17 cellular contexts compared by ENCODE assay signal in the genomic region with DNA sequence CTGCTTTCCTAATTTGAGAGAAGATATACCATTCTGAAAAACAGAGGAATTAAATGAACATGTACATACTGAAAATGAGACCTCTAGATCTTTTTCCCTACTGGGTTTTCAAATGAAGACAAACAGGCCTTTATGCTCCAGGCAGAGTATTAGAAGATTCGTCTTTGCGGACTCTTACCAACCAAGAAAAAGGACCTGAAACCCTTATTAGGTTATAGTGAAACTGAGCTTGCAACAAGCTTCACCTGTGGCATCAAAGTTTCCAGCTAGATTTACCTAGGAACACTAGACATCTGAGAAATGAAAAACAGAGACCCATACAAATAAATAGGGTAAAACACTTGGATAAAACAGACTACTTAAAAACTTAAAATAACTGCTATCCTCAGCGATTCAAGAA.
"Had no signal": no experiment of that assay in that cellular context is flagged by ENCODE, and none has a peak within 500 bp of the region (broad histone marks: within the 10 kb centered on the region; RNA-seq: fewer than 3 reads in every experiment).

No MANE protein-coding gene starts in this region.

- H3K27me3 ChIP-seq: neural progenitor cell, right lobe of liver, stomach, testis, upper lobe of left lung had no signal

- H3K4me3 Mint-ChIP-seq: activated B cell treated with CpG ODN at 0.5 μM for 24 hours; activated naive CD8-positive, alpha-beta T cell; brain; effector memory CD8-positive, alpha-beta T cell; naive B cell; neural progenitor cell had no signal

- H3K36me3 ChIP-seq: left ventricle myocardium inferior, neural progenitor cell, right lobe of liver, upper lobe of left lung had no signal

- H3K4me3 ChIP-seq: left ventricle myocardium inferior, neural progenitor cell, psoas muscle, right lobe of liver, stomach, testis, upper lobe of left lung had no signal

- H3K9me3 Mint-ChIP-seq: neural progenitor cell had no signal

- H2AFZ ChIP-seq: neural progenitor cell had no signal

- H3K4me2 ChIP-seq: neural progenitor cell had no signal

- H3K27ac ChIP-seq: left ventricle myocardium inferior, neural progenitor cell, psoas muscle, right lobe of liver, stomach, testis, upper lobe of left lung had no signal

- ATAC-seq: effector memory CD8-positive, alpha-beta T cell; psoas muscle; right lobe of liver had no signal

- H3K9me3 ChIP-seq: psoas muscle, right lobe of liver, stomach, testis had no signal

- H3K4me1 ChIP-seq: left ventricle myocardium inferior, neural progenitor cell, psoas muscle, right lobe of liver, stomach, testis, upper lobe of left lung had no signal

- DNase-seq: activated B cell treated with CpG ODN at 0.5 μM for 24 hours; activated CD4-positive, alpha-beta T cell treated with anti-CD3 and anti-CD28 coated beads for 48 hours; activated CD8-positive, alpha-beta memory T cell treated with anti-CD3 and anti-CD28 coated beads, Interleukin-2, amount 50 U/mL, for 48 hours; activated gamma-delta T cell treated with Interleukin-2 at 50 U/mL for 16 hours; amniotic stem cell; effector memory CD8-positive, alpha-beta T cell; foreskin melanocyte; left ventricle myocardium inferior; naive B cell; psoas muscle; right lobe of liver; stomach; testis; upper lobe of left lung had no signal

- H3K4me1 Mint-ChIP-seq: activated B cell treated with CpG ODN at 0.5 μM for 24 hours, brain, neural progenitor cell had no signal

- H3K27me3 Mint-ChIP-seq: activated B cell treated with CpG ODN at 0.5 μM for 24 hours; activated naive CD8-positive, alpha-beta T cell; brain; effector memory CD8-positive, alpha-beta T cell; naive B cell had no signal

- H3K27ac Mint-ChIP-seq: activated B cell treated with CpG ODN at 0.5 μM for 24 hours; activated naive CD8-positive, alpha-beta T cell; brain; effector memory CD8-positive, alpha-beta T cell; neural progenitor cell had no signal
